In genomic region chr2:238261718-238262375, GRCh38 we compare ENCODE assay signal across 1 cellular context.
TF ChIP-seq lines count a peak whose summit lies in the region.

No MANE protein-coding gene starts in this region.

TF ChIP-seq in HepG2, 621 proteins besides CTCF, POLR2A, EP300 and RAD21:
- TF ChIP-seq, protein P1, sequence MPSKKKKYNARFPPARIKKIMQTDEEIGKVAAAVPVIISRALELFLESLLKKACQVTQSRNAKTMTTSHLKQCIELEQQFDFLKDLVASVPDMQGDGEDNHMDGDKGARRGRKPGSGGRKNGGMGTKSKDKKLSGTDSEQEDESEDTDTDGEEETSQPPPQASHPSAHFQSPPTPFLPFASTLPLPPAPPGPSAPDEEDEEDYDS (CRISPR knock-in tag; IDR thresholded peaks at IDR 0.05) = no peak
- TF ChIP-seq TEF (CRISPR knock-in tag; IDR thresholded peaks at IDR 0.05) = no peak
- TF ChIP-seq NAIF1 (CRISPR knock-in tag; IDR thresholded peaks at IDR 0.05; ENCODE audit: borderline replicate concordance) = no peak
- no peak for TF ChIP-seq RFXAP (CRISPR knock-in tag; IDR thresholded peaks at IDR 0.05; ENCODE audit: borderline replicate concordance)
- no peak for TF ChIP-seq ZSCAN25 (CRISPR knock-in tag; IDR thresholded peaks at IDR 0.05)
- no peak for TF ChIP-seq ZNF703 (CRISPR knock-in tag; IDR thresholded peaks at IDR 0.05; ENCODE audit: borderline replicate concordance)
- peak; percentile 51 for TF ChIP-seq AGO2 (optimal IDR thresholded peaks at IDR 0.05; ENCODE audit: low read depth, low read length)
- no peak for TF ChIP-seq ZNF234 (CRISPR knock-in tag; conservative IDR thresholded peaks at IDR 0.05)
- no peak for TF ChIP-seq BRD4 (CRISPR knock-in tag; IDR thresholded peaks at IDR 0.05)
- no peak for TF ChIP-seq TRAFD1 (CRISPR knock-in tag; IDR thresholded peaks at IDR 0.05; ENCODE audit: borderline replicate concordance)
- TF ChIP-seq RBAK (CRISPR knock-in tag; IDR thresholded peaks at IDR 0.05) = no peak
- TF ChIP-seq SP4 (CRISPR knock-in tag; IDR thresholded peaks at IDR 0.05) = peak; percentile 14; the same call in 1 of the 2 replicates
- no peak for TF ChIP-seq FOXC1 (CRISPR knock-in tag; IDR thresholded peaks at IDR 0.05; ENCODE audit: borderline replicate concordance)
- no peak for TF ChIP-seq CBFB (CRISPR knock-in tag; IDR thresholded peaks at IDR 0.05)
- TF ChIP-seq RXRA (CRISPR knock-in tag; IDR thresholded peaks at IDR 0.05) = 0 out of 2 replicates have a peak, but pooled peaks have one; percentile 11
- no peak for TF ChIP-seq HMG20A (CRISPR knock-in tag; IDR thresholded peaks at IDR 0.05; ENCODE audit: borderline replicate concordance)
- TF ChIP-seq RARA (CRISPR knock-in tag; IDR thresholded peaks at IDR 0.05) = no peak
- no peak for TF ChIP-seq ZNF343 (CRISPR knock-in tag; IDR thresholded peaks at IDR 0.05)
- peak; percentile 17; the same call in 1 of the 2 replicates for TF ChIP-seq POLR2AphosphoS2 (IDR thresholded peaks at IDR 0.05; ENCODE audit: low read depth, low read length)
- TF ChIP-seq ZBTB38 (CRISPR knock-in tag; IDR thresholded peaks at IDR 0.05) = 0 out of 2 replicates have a peak, but pooled peaks have one; percentile 4
- TF ChIP-seq NCOA1 (CRISPR knock-in tag; IDR thresholded peaks at IDR 0.05) = no peak
- TF ChIP-seq ZNF224 (CRISPR knock-in tag; IDR thresholded peaks at IDR 0.05) = 0 out of 2 replicates have a peak, but pooled peaks have one; percentile 41
- TF ChIP-seq ZNF552 (CRISPR knock-in tag; IDR thresholded peaks at IDR 0.05; ENCODE audit: borderline replicate concordance) = 0 out of 2 replicates have a peak, but pooled peaks have one; percentile 11
- TF ChIP-seq ZNF720 (CRISPR knock-in tag; IDR thresholded peaks at IDR 0.05) = no peak
